Comparison of ENCODE assay signal across 9 cellular contexts in genomic region chrX:154546354-154547244, GRCh38. TPM values are rescaled to one million over a fixed set of nuclear protein-coding genes. Genes with fewer than 3 reads are reported as not detected.
A peak's percentile ranks its signal among the peaks of the same experiment; 100 is the strongest.
DNase-seq lines count a peak whose midpoint lies in the region; ATAC-seq, FAIRE-seq and TF ChIP-seq lines count a peak whose summit lies in the region.
"Had no signal": no experiment of that assay in that cellular context is flagged by ENCODE, and none has a peak within 500 bp of the region (broad histone marks: within the 10 kb centered on the region; RNA-seq: fewer than 3 reads in every experiment).

G6PD (minus strand) TSS chrX:154546846; CDS start chrX:154546155, 691 bp downstream.

- peak within 1 kb of the TSS; percentile 70 to 92 (median 86) for H3K4me2 ChIP-seq in BLaER1 treated with 17β-estradiol and CSF1 and Interleukin-3, amounts not matched to agents 10 nM and 100 nM

- peaks cover 40 to 84% (median 67%) of the 10 kb centered on the region in 11 experiments for H3K27me3 ChIP-seq in BLaER1 treated with 17β-estradiol and CSF1 and Interleukin-3, amounts not matched to agents 10 nM and 100 nM

- H3K27ac Mint-ChIP-seq in stimulated activated effector memory CD8-positive, alpha-beta T cell treated with anti-CD3 and anti-CD28 coated beads, Interleukin-12 subunit alpha, Interleukin-12 subunit beta, amount 100 ng/mL, for 72 hours: peak within 1 kb of the TSS; percentile 97

- TF ChIP-seq CTCF in epithelial cell of esophagus (IDR thresholded peaks at IDR 0.05; ENCODE audit: insufficient read depth, low read depth, low read length, missing control alignments): no peak

- H3K36me3 ChIP-seq in BLaER1 treated with 17β-estradiol and CSF1 and Interleukin-3, amounts not matched to agents 10 nM and 100 nM: peaks cover 0 to 20% (median 9%) of the 10 kb centered on the region in 11 experiments; a peak in 9 of 22 replicates

- H3K27ac ChIP-seq in BLaER1 treated with 17β-estradiol and CSF1 and Interleukin-3, amounts not matched to agents 10 nM and 100 nM: peak within 1 kb of the TSS; percentile 66 to 98 (median 87)

- H3K9me3 Mint-ChIP-seq in stimulated activated effector memory CD8-positive, alpha-beta T cell treated with anti-CD3 and anti-CD28 coated beads, Interleukin-12 subunit alpha, Interleukin-12 subunit beta, amount 100 ng/mL, for 72 hours: no peaks in the 10 kb centered on the region

- H3K9ac ChIP-seq in BLaER1 treated with 17β-estradiol and CSF1 and Interleukin-3, amounts not matched to agents 10 nM and 100 nM: peak within 1 kb of the TSS; percentile 84 to 91 (median 87)

- peaks cover 0 to 37% (median 17%) of the 10 kb centered on the region in 11 experiments; a peak in 15 of 22 replicates for H4K20me1 ChIP-seq in BLaER1 treated with 17β-estradiol and CSF1 and Interleukin-3, amounts not matched to agents 10 nM and 100 nM

- H3K4me3 ChIP-seq in BLaER1 treated with 17β-estradiol and CSF1 and Interleukin-3, amounts not matched to agents 10 nM and 100 nM: peak within 1 kb of the TSS; percentile 58 to 80 (median 74)
- peak within 1 kb of the TSS; percentile 79 for H3K4me3 ChIP-seq in epithelial cell of esophagus (ENCODE audit: low read length)

- peaks cover 0 to 48% (median 22%) of the 10 kb centered on the region in 11 experiments; a peak in 17 of 22 replicates for H3K9me3 ChIP-seq in BLaER1 treated with 17β-estradiol and CSF1 and Interleukin-3, amounts not matched to agents 10 nM and 100 nM (replicated peaks in 1 of 11)

- peaks cover 44% of the 10 kb centered on the region for H3K4me1 Mint-ChIP-seq in stimulated activated effector memory CD8-positive, alpha-beta T cell treated with anti-CD3 and anti-CD28 coated beads, Interleukin-12 subunit alpha, Interleukin-12 subunit beta, amount 100 ng/mL, for 72 hours

- FAIRE-seq in GM19239 (lab: Jason Lieb, UNC): no peak
- FAIRE-seq: colon had no signal

- peak within 1 kb of the TSS; percentile 99 for H3K4me3 Mint-ChIP-seq in stimulated activated effector memory CD8-positive, alpha-beta T cell treated with anti-CD3 and anti-CD28 coated beads, Interleukin-12 subunit alpha, Interleukin-12 subunit beta, amount 100 ng/mL, for 72 hours

- DNase-seq in GM19239 (ENCODE audit: insufficient read length, low spot score) (peak; percentile 49), NOMO-1 treated with DMSO at 0.1 percent for 48 hours (lab: John Stamatoyannopoulos, UW; ENCODE audit: unreplicated experiment) (peak; percentile 43), epithelial cell of esophagus (ENCODE audit: low read depth) (peak; percentile 63), myocyte (ENCODE audit: low read depth) (peak; percentile 55)
- DNase-seq in activated CD8-positive, alpha-beta memory T cell treated with anti-CD3 and anti-CD28 coated beads, Interleukin-2, amount 50 U/mL, for 4 hours: peak; percentile 78
- no peak for DNase-seq in stimulated activated effector memory CD8-positive, alpha-beta T cell treated with anti-CD3 and anti-CD28 coated beads, Interleukin-12 subunit alpha, Interleukin-12 subunit beta, amount 100 ng/mL, for 72 hours (ENCODE audit: low spot score in 2 of 2)

- H3K4me1 ChIP-seq in BLaER1 treated with 17β-estradiol and CSF1 and Interleukin-3, amounts not matched to agents 10 nM and 100 nM: peaks cover 52 to 66% (median 60%) of the 10 kb centered on the region in 10 experiments

- H3K36me3 Mint-ChIP-seq in stimulated activated effector memory CD8-positive, alpha-beta T cell treated with anti-CD3 and anti-CD28 coated beads, Interleukin-12 subunit alpha, Interleukin-12 subunit beta, amount 100 ng/mL, for 72 hours: peaks cover 78% of the 10 kb centered on the region

- peak; percentile 59 for ATAC-seq in HG03439 (IDR thresholded peaks at IDR 0.05; ENCODE audit: unreplicated experiment)
- ATAC-seq in stimulated activated effector memory CD8-positive, alpha-beta T cell treated with anti-CD3 and anti-CD28 coated beads, Interleukin-12 subunit alpha, Interleukin-12 subunit beta, amount 100 ng/mL, for 72 hours: peak; percentile 62

RNA-seq across cellular contexts. Expression of gene G6PD, which starts in this region (rescaled TPM):
- 20.5 and 24.0 TPM in 2 replicates for total RNA-seq in myocyte
- polyA plus RNA-seq in myocyte (2012): 140 TPM

Comparison
In these comparisons a context has a peak if more than half of its experiments do, and no peak if none do; other contexts are left out.
1. DNase-seq: peak in GM19239 (single experiment), NOMO-1 treated with DMSO at 0.1 percent for 48 hours (single experiment), activated CD8-positive, alpha-beta memory T cell treated with anti-CD3 and anti-CD28 coated beads, Interleukin-2, amount 50 U/mL, for 4 hours (single experiment), epithelial cell of esophagus (single experiment) and myocyte (single experiment); none in stimulated activated effector memory CD8-positive, alpha-beta T cell treated with anti-CD3 and anti-CD28 coated beads, Interleukin-12 subunit alpha, Interleukin-12 subunit beta, amount 100 ng/mL, for 72 hours (0 of 2).